ENCODE assay signal across 17 cellular contexts in genomic region chr2:183389546-183390080, GRCh38.
DNase-seq lines count a peak whose midpoint lies in the region; ATAC-seq, FAIRE-seq and TF ChIP-seq lines count a peak whose summit lies in the region.
"Had no signal": no experiment of that assay in that cellular context is flagged by ENCODE, and none has a peak within 500 bp of the region (broad histone marks: within the 10 kb centered on the region; RNA-seq: fewer than 3 reads in every experiment).

No MANE protein-coding gene starts in this region.

- H3K18ac ChIP-seq in neuronal stem cell (ENCODE audit: low read length) = no peak overlapping the region

- no peak overlapping the region for H2BK5ac ChIP-seq in neuronal stem cell (ENCODE audit: low read length)

- ATAC-seq in K562 = no peak
- ATAC-seq in HG03439 (IDR thresholded peaks at IDR 0.05; ENCODE audit: unreplicated experiment) = no peak
- ATAC-seq: A549; CD8-positive, alpha-beta T cell; GM12878 had no signal

- POLR2A ChIA-PET in K562 (lab: Yijun Ruan, JAX) = no interaction called here

- H3K4me3 ChIP-seq in Karpas-422 (ENCODE audit: low read length) (no peak overlapping the region), K562 (no peak overlapping the region), neuronal stem cell (ENCODE audit: low read length in 2 of 2) (peak overlapping the region in 1 of 2 donors; percentile 18)
- H3K4me3 ChIP-seq: A549, GM12878 had no signal

- H2BK12ac ChIP-seq in neuronal stem cell (ENCODE audit: low read length) = no peak overlapping the region

- no peaks in the 10 kb centered on the region for H3K79me2 ChIP-seq in Karpas-422 (ENCODE audit: low read length)
- H3K79me2 ChIP-seq in K562 (ENCODE audit: control insufficient read depth, insufficient read depth, low read length) = no peaks in the 10 kb centered on the region

- H3K4me2 ChIP-seq in Karpas-422 (ENCODE audit: low read depth, low read length, poor library complexity, severe bottlenecking) (no peak overlapping the region), K562 (ENCODE audit: insufficient read depth, low read length) (no peak overlapping the region), neuronal stem cell (ENCODE audit: insufficient read depth, low read length, poor library complexity, severe bottlenecking) (no peak overlapping the region)
- H3K4me2 ChIP-seq: A549 had no signal

- H2BK15ac ChIP-seq in neuronal stem cell (ENCODE audit: low read length) = no peak overlapping the region

- no peak overlapping the region for H2BK120ac ChIP-seq in neuronal stem cell (ENCODE audit: low read depth, low read length)

- H3K23ac ChIP-seq in neuronal stem cell (ENCODE audit: low read depth, low read length, poor library complexity) = no peak overlapping the region

- no peak overlapping the region for H4K91ac ChIP-seq in neuronal stem cell (ENCODE audit: low read depth, low read length, poor library complexity)

- H4K8ac ChIP-seq in neuronal stem cell (ENCODE audit: low read depth, low read length) = peak overlapping the region; percentile 65

- in situ Hi-C loops in K562 (cut with MboI) = no loop called here

- no peaks in the 10 kb centered on the region for H3K9me1 ChIP-seq in K562 (ENCODE audit: control insufficient read depth, insufficient read depth, low read length)

- H3K4me1 ChIP-seq in Karpas-422 (ENCODE audit: low read length) (peaks cover 14% of the 10 kb centered on the region), K562 (replicated peaks in 1 of 2; ENCODE audit: control insufficient read depth in 2 of 2, insufficient read depth in 2 of 2, low read length in 2 of 2) (no peaks in the 10 kb centered on the region), neuronal stem cell (ENCODE audit: control insufficient read depth in 2 of 2, insufficient read depth in 1 of 2, low read depth in 1 of 2, low read length in 2 of 2) (no peaks in the 10 kb centered on the region)
- H3K4me1 ChIP-seq: A549, BE2C had no signal

- H3K9ac ChIP-seq in Karpas-422 (ENCODE audit: low read length) (no peak overlapping the region), K562 (ENCODE audit: insufficient read depth in 1 of 2, low read depth in 2 of 2, low read length in 2 of 2) (no peak overlapping the region), neuronal stem cell (ENCODE audit: low read depth, low read length, poor library complexity) (peak overlapping the region; percentile 60)

- H3K9me2 ChIP-seq in Karpas-422 (replicated peaks; ENCODE audit: insufficient read depth, low read length) = no peaks in the 10 kb centered on the region

- H3K4ac ChIP-seq in neuronal stem cell (ENCODE audit: low read length) = peak overlapping the region; percentile 66

- TF ChIP-seq CTCF in K562 (IDR thresholded peaks at IDR 0.05 in 2 of 3, conservative IDR thresholded peaks at IDR 0.05 in 1 of 3; ENCODE audit: insufficient read depth in 2 of 3, low read depth in 1 of 3, low read length in 3 of 3) = no peak

- H3K9me3 ChIP-seq in Karpas-422 (ENCODE audit: low read length) = peaks cover 7% of the 10 kb centered on the region; the same call in 1 of the 2 replicates
- 0 out of 2 replicates have a peak, but pooled peaks cover 2% of the 10 kb centered on the region for H3K9me3 ChIP-seq in K562 (replicated peaks; ENCODE audit: control insufficient read depth, insufficient read depth, low read depth, low read length)
- H3K9me3 ChIP-seq in neuronal stem cell (replicated peaks in 1 of 2; ENCODE audit: control insufficient read depth in 2 of 2, insufficient read depth in 1 of 2, low read depth in 1 of 2, low read length in 2 of 2) = peaks cover 0 to 3% of the 10 kb centered on the region in 2 donors
- H3K9me3 ChIP-seq: A549, BE2C had no signal

- H3K27me3 ChIP-seq in Karpas-422 (ENCODE audit: low read length) = no peaks in the 10 kb centered on the region
- H3K27me3 ChIP-seq in K562 (ENCODE audit: control insufficient read depth in 2 of 2, insufficient read depth in 2 of 2, low read length in 2 of 2) = no peaks in the 10 kb centered on the region
- H3K27me3 ChIP-seq in neuronal stem cell (ENCODE audit: control insufficient read depth in 3 of 3, insufficient read depth in 3 of 3, low read depth in 1 of 3, low read length in 3 of 3) = no peaks in the 10 kb centered on the region
- H3K27me3 ChIP-seq: BE2C had no signal

- TF ChIP-seq EP300 in K562 (IDR thresholded peaks at IDR 0.05; ENCODE audit: low read length) = no peak

- H3K36me3 ChIP-seq in Karpas-422 (ENCODE audit: insufficient read depth, low read length) = no peaks in the 10 kb centered on the region
- H3K36me3 ChIP-seq in K562 (ENCODE audit: control insufficient read depth, insufficient read depth, low read length) = no peaks in the 10 kb centered on the region
- no peaks in the 10 kb centered on the region for H3K36me3 ChIP-seq in neuronal stem cell (replicated peaks in 1 of 2; ENCODE audit: control insufficient read depth in 2 of 2, insufficient read depth in 2 of 2, low read length in 2 of 2)
- H3K36me3 ChIP-seq: BE2C had no signal

- H3K79me1 ChIP-seq in neuronal stem cell (ENCODE audit: low read depth, low read length) = peaks cover 2% of the 10 kb centered on the region

- TF ChIP-seq POLR2A in K562 (conservative IDR thresholded peaks at IDR 0.05) = no peak

- peak overlapping the region; percentile 71 for H3K14ac ChIP-seq in neuronal stem cell (ENCODE audit: low read length)

- no peak for FAIRE-seq in K562 (lab: Jason Lieb, UNC)
- FAIRE-seq: A549, D721Med, GM12878, GM18507 had no signal

- no TSS peak for BruUV-seq in K562 (replicated peaks; lab: Mats Ljungman, UMichigan)

- intact Hi-C loops in K562 (cut with micrococcal nuclease) = no loop called here

- no peak overlapping the region for H3K27ac ChIP-seq in Karpas-422 (ENCODE audit: low read length)
- no peak overlapping the region for H3K27ac ChIP-seq in K562 (ENCODE audit: extremely low read depth, low read depth, low read length)
- H3K27ac ChIP-seq in neuronal stem cell (replicated peaks; ENCODE audit: low read length) = no peak overlapping the region
- H3K27ac ChIP-seq: A549, HL-60 had no signal

- 0% methylated on average over 2 of the region's 2 CpGs for WGBS in K562 (ENCODE audit: insufficient coverage, low coverage, missing lambda C conversion rate)
- WGBS in neuronal stem cell (ENCODE audit: extremely low coverage in 2 of 2, insufficient read length in 2 of 2, insufficient replicate concordance in 1 of 2), 2 donors = no CpG with 5 or more reads among the region's 2 CpGs

- H4K20me1 ChIP-seq in Karpas-422 (ENCODE audit: insufficient read depth, low read depth, low read length) = no peaks in the 10 kb centered on the region
- no peaks in the 10 kb centered on the region for H4K20me1 ChIP-seq in K562 (replicated peaks; ENCODE audit: control insufficient read depth, insufficient read depth, low read length)

- TF ChIP-seq RAD21 in K562 (CRISPR knock-in tag; conservative IDR thresholded peaks at IDR 0.05 in 1 of 2, IDR thresholded peaks at IDR 0.05 in 1 of 2) = no peak

- H2AFZ ChIP-seq in Karpas-422 (ENCODE audit: low read length) = no peak overlapping the region
- no peak overlapping the region for H2AFZ ChIP-seq in K562 (ENCODE audit: low read depth, low read length)
- no peak overlapping the region for H2AFZ ChIP-seq in neuronal stem cell (ENCODE audit: low read length)

- no peak overlapping the region for H2AK5ac ChIP-seq in neuronal stem cell (ENCODE audit: low read depth, low read length)

- peak; percentile 56 for DNase-seq in Karpas-422
- no peak for DNase-seq in K562 (ENCODE audit: extremely low read depth in 1 of 4, low spot score in 3 of 4)
- DNase-seq in neuronal stem cell (ENCODE audit: low spot score) = no peak
- DNase-seq in NCI-H2107 (lab: John Stamatoyannopoulos, UW) = no peak
- DNase-seq in dedifferentiated amniotic fluid mesenchymal stem cell (ENCODE audit: extremely low spot score) = no peak
- DNase-seq: BE2C; CD8-positive, alpha-beta T cell; COR-L47; DMS53; HCEC 1CT; HFFc6 had no signal

- CTCF ChIA-PET in K562 (lab: Yijun Ruan, JAX; ENCODE audit: low intra/inter-chr PET ratio) = no interaction called here

TF ChIP-seq in K562, 482 proteins besides CTCF, POLR2A, EP300 and RAD21:
- TF ChIP-seq, protein P1, sequence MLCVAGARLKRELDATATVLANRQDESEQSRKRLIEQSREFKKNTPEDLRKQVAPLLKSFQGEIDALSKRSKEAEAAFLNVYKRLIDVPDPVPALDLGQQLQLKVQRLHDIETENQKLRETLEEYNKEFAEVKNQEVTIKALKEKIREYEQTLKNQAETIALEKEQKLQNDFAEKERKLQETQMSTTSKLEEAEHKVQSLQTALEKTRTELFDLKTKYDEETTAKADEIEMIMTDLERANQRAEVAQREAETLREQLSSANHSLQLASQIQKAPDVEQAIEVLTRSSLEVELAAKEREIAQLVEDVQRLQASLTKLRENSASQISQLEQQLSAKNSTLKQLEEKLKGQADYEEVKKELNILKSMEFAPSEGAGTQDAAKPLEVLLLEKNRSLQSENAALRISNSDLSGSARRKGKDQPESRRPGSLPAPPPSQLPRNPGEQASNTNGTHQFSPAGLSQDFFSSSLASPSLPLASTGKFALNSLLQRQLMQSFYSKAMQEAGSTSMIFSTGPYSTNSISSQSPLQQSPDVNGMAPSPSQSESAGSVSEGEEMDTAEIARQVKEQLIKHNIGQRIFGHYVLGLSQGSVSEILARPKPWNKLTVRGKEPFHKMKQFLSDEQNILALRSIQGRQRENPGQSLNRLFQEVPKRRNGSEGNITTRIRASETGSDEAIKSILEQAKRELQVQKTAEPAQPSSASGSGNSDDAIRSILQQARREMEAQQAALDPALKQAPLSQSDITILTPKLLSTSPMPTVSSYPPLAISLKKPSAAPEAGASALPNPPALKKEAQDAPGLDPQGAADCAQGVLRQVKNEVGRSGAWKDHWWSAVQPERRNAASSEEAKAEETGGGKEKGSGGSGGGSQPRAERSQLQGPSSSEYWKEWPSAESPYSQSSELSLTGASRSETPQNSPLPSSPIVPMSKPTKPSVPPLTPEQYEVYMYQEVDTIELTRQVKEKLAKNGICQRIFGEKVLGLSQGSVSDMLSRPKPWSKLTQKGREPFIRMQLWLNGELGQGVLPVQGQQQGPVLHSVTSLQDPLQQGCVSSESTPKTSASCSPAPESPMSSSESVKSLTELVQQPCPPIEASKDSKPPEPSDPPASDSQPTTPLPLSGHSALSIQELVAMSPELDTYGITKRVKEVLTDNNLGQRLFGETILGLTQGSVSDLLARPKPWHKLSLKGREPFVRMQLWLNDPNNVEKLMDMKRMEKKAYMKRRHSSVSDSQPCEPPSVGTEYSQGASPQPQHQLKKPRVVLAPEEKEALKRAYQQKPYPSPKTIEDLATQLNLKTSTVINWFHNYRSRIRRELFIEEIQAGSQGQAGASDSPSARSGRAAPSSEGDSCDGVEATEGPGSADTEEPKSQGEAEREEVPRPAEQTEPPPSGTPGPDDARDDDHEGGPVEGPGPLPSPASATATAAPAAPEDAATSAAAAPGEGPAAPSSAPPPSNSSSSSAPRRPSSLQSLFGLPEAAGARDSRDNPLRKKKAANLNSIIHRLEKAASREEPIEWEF (CRISPR knock-in tag; IDR thresholded peaks at IDR 0.05) = no peak
- peak; percentile 56; the same call in 1 of the 2 replicates for TF ChIP-seq NFIC (IDR thresholded peaks at IDR 0.05)
